In the genomic region with DNA sequence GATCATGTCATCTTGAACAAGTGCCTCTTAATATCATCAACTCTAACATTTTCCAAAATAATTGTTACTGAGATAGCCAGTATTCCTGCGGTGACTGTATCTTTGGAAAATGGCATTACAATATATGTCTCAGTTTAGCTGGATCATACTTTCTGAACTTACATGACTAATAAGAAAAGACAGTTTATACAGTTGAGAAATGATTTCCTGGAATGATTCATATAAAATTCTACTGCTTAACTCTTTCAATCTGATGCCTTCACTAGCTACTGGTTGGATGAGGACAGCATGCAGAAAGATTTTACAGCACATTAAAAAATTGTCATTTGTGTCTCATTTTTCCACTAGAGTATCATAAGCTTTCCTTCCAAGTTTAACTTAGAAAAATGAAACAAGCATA, we compare ENCODE assay signal across 22 cellular contexts.
"Had no signal": no experiment of that assay in that cellular context is flagged by ENCODE, and none has a peak within 500 bp of the region (broad histone marks: within the 10 kb centered on the region; RNA-seq: fewer than 3 reads in every experiment).

No MANE protein-coding gene starts in this region.

- H3K27me3 ChIP-seq: SJCRH30 had no signal

- ATAC-seq: HepG2, Right ventricle myocardium inferior, SK-N-SH treated with all-trans-retinoic acid at 6 μM for 48 hours had no signal

- DNase-seq: IMR-90, Karpas-422, KG1, MM.1S, NCI-H1092 treated with DMSO at 0.1 percent for 48 hours, NCI-H1436, NCI-H187, NCI-H2029, NCI-H2081 treated with DMSO at 0.1 percent for 48 hours, NCI-H2171, NCI-H226, NCI-H446, NCI-H510A, NCI-H524 treated with DMSO at 0.1 percent for 48 hours, NCI-H69, NCI-H774, SHP77 treated with DMSO at 0.1 percent for 48 hours, SJCRH30 had no signal

- H3K4me3 ChIP-seq: SJCRH30 had no signal

- H3K36me3 ChIP-seq: SJCRH30 had no signal

- H3K4me1 ChIP-seq: SJCRH30 had no signal

- H3K27ac ChIP-seq: SJCRH30 had no signal

- FAIRE-seq: HepG2, RCC 7860 had no signal

- H3K9me3 ChIP-seq: SJCRH30 had no signal
